17 cellular contexts compared by ENCODE assay signal in the genomic region with DNA sequence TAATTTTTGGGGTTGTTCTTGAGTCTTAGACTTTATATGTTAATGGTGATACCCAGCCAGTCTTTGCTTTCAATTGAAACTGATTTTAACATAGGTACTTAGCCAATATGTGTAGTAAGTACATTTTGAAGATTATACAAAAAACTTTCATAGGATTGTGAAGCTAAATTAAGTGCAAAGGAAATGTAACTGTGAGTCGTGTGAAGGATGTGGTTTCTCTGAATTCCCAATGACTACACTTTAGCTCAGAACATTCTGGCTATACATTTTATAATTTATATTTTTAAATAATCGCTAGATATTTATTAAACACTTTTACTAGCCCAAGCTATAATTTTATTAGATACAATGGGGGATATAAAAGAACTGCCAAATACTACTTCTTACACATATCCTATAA.
"Had no signal": no experiment of that assay in that cellular context is flagged by ENCODE, and none has a peak within 500 bp of the region (broad histone marks: within the 10 kb centered on the region; RNA-seq: fewer than 3 reads in every experiment).

No MANE protein-coding gene starts in this region.

- H3K4me3 ChIP-seq: lung, tibial artery had no signal

- H3K9me3 ChIP-seq: tibial artery had no signal

- H3K27ac ChIP-seq: tibial artery, VCaP had no signal

- H3K27me3 ChIP-seq: tibial artery had no signal

- DNase-seq: activated CD4-positive, CD25-positive, alpha-beta regulatory T cell treated with anti-CD3 and anti-CD28 coated beads, Interleukin-2, amount 50 U/mL, for 72 hours; activated CD8-positive, alpha-beta memory T cell treated with anti-CD3 and anti-CD28 coated beads for 24 hours; activated CD8-positive, alpha-beta memory T cell treated with anti-CD3 and anti-CD28 coated beads, Interleukin-2, amount 50 U/mL, for 48 hours; activated gamma-delta T cell; activated T-cell treated with anti-CD3 and anti-CD28 coated beads, Interleukin-2, amount 50 U/mL, for 48 hours; effector CD4-positive, alpha-beta T cell; left colon; posterior cingulate gyrus; retina; stimulated activated CD4-positive, alpha-beta T cell treated with anti-CD3 and anti-CD28 coated beads, Interleukin-12 subunit alpha, Interleukin-12 subunit beta, amount 100 ng/mL, for 4 hours; stimulated activated CD4-positive, alpha-beta T cell treated with anti-CD3 and anti-CD28 coated beads, Interleukin-2, amount 100 ng/mL, for 24 hours; stimulated activated naive CD8-positive, alpha-beta T cell treated with anti-CD3 and anti-CD28 coated beads, Interleukin-15, Interleukin-2, amounts not matched to agents 100 U/mL and 50 U/mL, for 24 hours; substantia nigra; T1000; tibial artery had no signal

- H3K36me3 ChIP-seq: tibial artery had no signal

- H3K4me1 ChIP-seq: tibial artery had no signal
